1 cellular context compared by ENCODE assay signal in the genomic region with DNA sequence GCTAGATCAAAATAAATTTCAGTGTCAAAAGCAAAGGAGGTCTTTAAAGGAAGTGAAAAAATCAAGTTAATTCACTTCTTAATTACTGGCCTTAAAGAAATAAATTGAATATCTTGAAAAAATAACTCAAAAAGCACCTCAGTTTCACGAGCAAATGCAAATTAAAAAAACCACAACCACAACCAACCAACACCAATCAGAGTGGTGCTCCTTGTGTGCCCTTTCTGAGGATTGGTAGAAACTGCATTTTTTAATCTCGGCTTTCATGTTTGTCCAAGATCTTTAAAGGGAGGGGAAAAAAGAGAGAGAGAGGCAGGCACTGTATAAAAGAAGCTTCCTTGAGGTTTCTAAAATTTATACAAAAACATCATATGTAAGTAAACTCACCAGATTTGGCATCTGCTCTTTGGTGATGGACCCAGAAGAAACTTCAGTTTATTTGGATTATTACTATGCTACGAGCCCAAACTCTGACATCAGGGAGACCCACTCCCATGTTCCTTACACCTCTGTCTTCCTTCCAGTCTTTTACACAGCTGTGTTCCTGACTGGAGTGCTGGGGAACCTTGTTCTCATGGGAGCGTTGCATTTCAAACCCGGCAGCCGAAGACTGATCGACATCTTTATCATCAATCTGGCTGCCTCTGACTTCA.
A peak's percentile ranks its signal among the peaks of the same experiment; 100 is the strongest.
TF ChIP-seq lines count a peak whose summit lies in the region.

TSS of gene GPR15 (plus strand) at position 357 of the 653 bp plus-strand sequence. CDS start at position 413, 56 bp downstream.

TF ChIP-seq in GM12878, 131 proteins besides CTCF, POLR2A, EP300 and RAD21 (continued from another document and continues in another):
- TF ChIP-seq, protein P1, sequence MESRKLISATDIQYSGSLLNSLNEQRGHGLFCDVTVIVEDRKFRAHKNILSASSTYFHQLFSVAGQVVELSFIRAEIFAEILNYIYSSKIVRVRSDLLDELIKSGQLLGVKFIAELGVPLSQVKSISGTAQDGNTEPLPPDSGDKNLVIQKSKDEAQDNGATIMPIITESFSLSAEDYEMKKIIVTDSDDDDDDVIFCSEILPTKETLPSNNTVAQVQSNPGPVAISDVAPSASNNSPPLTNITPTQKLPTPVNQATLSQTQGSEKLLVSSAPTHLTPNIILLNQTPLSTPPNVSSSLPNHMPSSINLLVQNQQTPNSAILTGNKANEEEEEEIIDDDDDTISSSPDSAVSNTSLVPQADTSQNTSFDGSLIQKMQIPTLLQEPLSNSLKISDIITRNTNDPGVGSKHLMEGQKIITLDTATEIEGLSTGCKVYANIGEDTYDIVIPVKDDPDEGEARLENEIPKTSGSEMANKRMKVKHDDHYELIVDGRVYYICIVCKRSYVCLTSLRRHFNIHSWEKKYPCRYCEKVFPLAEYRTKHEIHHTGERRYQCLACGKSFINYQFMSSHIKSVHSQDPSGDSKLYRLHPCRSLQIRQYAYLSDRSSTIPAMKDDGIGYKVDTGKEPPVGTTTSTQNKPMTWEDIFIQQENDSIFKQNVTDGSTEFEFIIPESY (IDR thresholded peaks at IDR 0.05) = no peak
- TF ChIP-seq MTA3 (IDR thresholded peaks at IDR 0.05; ENCODE audit: borderline replicate concordance, low read length) = no peak; the same call in 1 of the 2 replicates
- TF ChIP-seq NR2C2 (IDR thresholded peaks at IDR 0.05; ENCODE audit: borderline replicate concordance, control insufficient read depth, insufficient read length, low read depth) = no peak
- no peak for TF ChIP-seq NFXL1 (IDR thresholded peaks at IDR 0.05; ENCODE audit: borderline replicate concordance)
- TF ChIP-seq PML (IDR thresholded peaks at IDR 0.05; ENCODE audit: low read length) = peak; percentile 49
- TF ChIP-seq MEF2A (IDR thresholded peaks at IDR 0.05; ENCODE audit: insufficient read depth, low read depth, low read length) = no peak
- no peak for TF ChIP-seq USF2 (IDR thresholded peaks at IDR 0.05; ENCODE audit: borderline replicate concordance, low read depth, low read length)
- no peak for TF ChIP-seq KDM1A (IDR thresholded peaks at IDR 0.05; ENCODE audit: borderline replicate concordance)
- TF ChIP-seq ESRRA (IDR thresholded peaks at IDR 0.05; ENCODE audit: low read length) = no peak
- TF ChIP-seq TBL1XR1 (IDR thresholded peaks at IDR 0.05; ENCODE audit: low read depth, low read length) = peak; percentile 23; the same call in 1 of the 2 replicates
- peak; percentile 62 for TF ChIP-seq MTA2 (IDR thresholded peaks at IDR 0.05; ENCODE audit: low read depth)
- peak; percentile 95 for TF ChIP-seq RUNX3 (IDR thresholded peaks at IDR 0.05; ENCODE audit: low read length)
- TF ChIP-seq HDGF (IDR thresholded peaks at IDR 0.05) = 0 out of 2 replicates have a peak, but pooled peaks have one; percentile 3
- TF ChIP-seq TCF7 (IDR thresholded peaks at IDR 0.05; ENCODE audit: borderline replicate concordance) = 0 out of 2 replicates have a peak, but pooled peaks have one; percentile 8
- no peak for TF ChIP-seq DPF2 (IDR thresholded peaks at IDR 0.05)
- TF ChIP-seq FOS (IDR thresholded peaks at IDR 0.05; ENCODE audit: borderline replicate concordance, extremely low read depth, insufficient read length) = no peak
- no peak for TF ChIP-seq ZBTB40 (IDR thresholded peaks at IDR 0.05; ENCODE audit: borderline replicate concordance)
- no peak for TF ChIP-seq ZNF622 (IDR thresholded peaks at IDR 0.05)
- peak; percentile 78 to 90; a peak in 3 of 4 replicates for TF ChIP-seq BHLHE40 (IDR thresholded peaks at IDR 0.05; ENCODE audit: borderline replicate concordance in 1 of 2, low read depth in 2 of 2, low read length in 1 of 2)
- TF ChIP-seq ZNF592 (IDR thresholded peaks at IDR 0.05) = no peak
- peak; percentile 93; the same call in 2 of the 3 replicates for TF ChIP-seq POU2F2 (IDR thresholded peaks at IDR 0.05; ENCODE audit: borderline replicate concordance, low read depth, low read length)
- no peak for TF ChIP-seq TARDBP (IDR thresholded peaks at IDR 0.05; ENCODE audit: borderline replicate concordance)
- TF ChIP-seq, protein P2, sequence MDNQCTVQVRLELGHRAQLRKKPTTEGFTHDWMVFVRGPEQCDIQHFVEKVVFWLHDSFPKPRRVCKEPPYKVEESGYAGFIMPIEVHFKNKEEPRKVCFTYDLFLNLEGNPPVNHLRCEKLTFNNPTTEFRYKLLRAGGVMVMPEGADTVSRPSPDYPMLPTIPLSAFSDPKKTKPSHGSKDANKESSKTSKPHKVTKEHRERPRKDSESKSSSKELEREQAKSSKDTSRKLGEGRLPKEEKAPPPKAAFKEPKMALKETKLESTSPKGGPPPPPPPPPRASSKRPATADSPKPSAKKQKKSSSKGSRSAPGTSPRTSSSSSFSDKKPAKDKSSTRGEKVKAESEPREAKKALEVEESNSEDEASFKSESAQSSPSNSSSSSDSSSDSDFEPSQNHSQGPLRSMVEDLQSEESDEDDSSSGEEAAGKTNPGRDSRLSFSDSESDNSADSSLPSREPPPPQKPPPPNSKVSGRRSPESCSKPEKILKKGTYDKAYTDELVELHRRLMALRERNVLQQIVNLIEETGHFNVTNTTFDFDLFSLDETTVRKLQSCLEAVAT (IDR thresholded peaks at IDR 0.05) = peak; percentile 79
- TF ChIP-seq IRF3 (IDR thresholded peaks at IDR 0.05) = no peak
- no peak for TF ChIP-seq USF1 (IDR thresholded peaks at IDR 0.05; ENCODE audit: borderline replicate concordance, extremely low read length, insufficient read depth, low read depth, low read length)
- TF ChIP-seq FOXM1 (IDR thresholded peaks at IDR 0.05; ENCODE audit: low read depth, low read length) = peak; percentile 82; the same call in 1 of the 2 replicates
- TF ChIP-seq CEBPB (IDR thresholded peaks at IDR 0.05; ENCODE audit: borderline replicate concordance in 1 of 2, low read depth in 2 of 2, low read length in 2 of 2) = no peak
- peak; percentile 71 for TF ChIP-seq RELB (IDR thresholded peaks at IDR 0.05; ENCODE audit: low read depth)
- TF ChIP-seq TCF12 (IDR thresholded peaks at IDR 0.05; ENCODE audit: low read depth, low read length) = no peak
- no peak; the same call in 1 of the 2 replicates for TF ChIP-seq STAT3 (IDR thresholded peaks at IDR 0.05; ENCODE audit: low read depth, low read length)
- no peak for TF ChIP-seq CHD2 (IDR thresholded peaks at IDR 0.05; ENCODE audit: borderline replicate concordance, low read depth, low read length)
- no peak; the same call in 1 of the 2 replicates for TF ChIP-seq GATAD2B (conservative IDR thresholded peaks at IDR 0.05; ENCODE audit: low read depth)
- TF ChIP-seq E4F1 (IDR thresholded peaks at IDR 0.05; ENCODE audit: borderline replicate concordance, partially characterized antibody) = no peak
- no peak for TF ChIP-seq EZH2 (IDR thresholded peaks at IDR 0.05; ENCODE audit: borderline replicate concordance, control insufficient read depth, low read depth, low read length)
- TF ChIP-seq RFX5 (IDR thresholded peaks at IDR 0.05; ENCODE audit: low read depth, low read length) = no peak
- no peak for TF ChIP-seq NFYA (IDR thresholded peaks at IDR 0.05; ENCODE audit: borderline replicate concordance, low read depth, low read length)
- peak; percentile 20; the same call in 1 of the 2 replicates for TF ChIP-seq IKZF1 (conservative IDR thresholded peaks at IDR 0.05)
